15 cellular contexts compared by ENCODE assay signal in the genomic region with DNA sequence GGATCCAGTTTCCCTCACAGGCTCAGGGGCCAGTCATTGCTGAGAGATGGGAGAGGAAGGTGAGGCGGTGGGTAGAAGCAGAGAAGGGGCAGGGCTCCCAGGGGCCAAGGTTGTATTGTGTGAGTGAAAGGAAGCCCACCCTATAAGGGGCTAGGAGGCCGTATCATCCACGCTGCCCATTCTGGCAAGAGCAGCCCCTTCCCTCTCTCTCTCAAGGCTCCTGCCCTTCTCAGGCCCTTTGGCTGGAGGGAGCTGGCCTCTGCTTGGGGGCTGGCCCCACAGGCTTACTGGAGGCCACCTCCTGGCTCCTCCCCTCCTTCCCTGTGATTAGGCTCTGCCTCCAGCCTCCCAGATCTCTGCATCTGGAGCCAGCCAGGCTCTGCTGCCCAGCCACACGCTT. TPM values are rescaled to one million over a fixed set of nuclear protein-coding genes. Genes with fewer than 3 reads are reported as not detected.
DNase-seq lines count a peak whose midpoint lies in the region; ATAC-seq lines count a peak whose summit lies in the region.
"Had no signal": no experiment of that assay in that cellular context is flagged by ENCODE, and none has a peak within 500 bp of the region (broad histone marks: within the 10 kb centered on the region; RNA-seq: fewer than 3 reads in every experiment).

No MANE protein-coding gene starts in this region.

- peak; percentile 53 for DNase-seq in activated effector memory CD4-positive, alpha-beta T cell treated with anti-CD3 and anti-CD28 coated beads, Interleukin-2, amount 50 U/mL, for 16 hours
- no peak for DNase-seq in activated effector memory CD4-positive, alpha-beta T cell treated with Interleukin-2 at 50 U/mL for 16 hours
- DNase-seq in T-helper 17 cell: peak in 1 of 3 donors; percentile 1
- no peak for DNase-seq in effector memory CD8-positive, alpha-beta T cell
- DNase-seq in hippocampal formation (lab: John Stamatoyannopoulos, UW): no peak
- no peak for DNase-seq in NCI-H1694 (lab: John Stamatoyannopoulos, UW)
- DNase-seq: effector CD4-positive, alpha-beta T cell; HCEC 1CT; midbrain; NCI-H1436 treated with DMSO at 0.1 percent for 48 hours; NCI-H524; T-helper 9 cell had no signal

- H3K27me3 Mint-ChIP-seq in T-helper 17 cell: no peaks in the 10 kb centered on the region
- no peaks in the 10 kb centered on the region for H3K27me3 Mint-ChIP-seq in effector memory CD8-positive, alpha-beta T cell
- H3K27me3 Mint-ChIP-seq in stimulated activated memory B cell treated with anti-CD40 and anti-IgM and Interleukin-4, amounts not matched to agents 10 μg/mL and 1 μg/mL and 100 μg/mL, for 72 hours: no peaks in the 10 kb centered on the region

- H3K9me3 ChIP-seq in T-helper 17 cell (ENCODE audit: control insufficient read depth, low read length, poor library complexity, severe bottlenecking): no peaks in the 10 kb centered on the region

- no peaks in the 10 kb centered on the region for H3K9me3 Mint-ChIP-seq in effector memory CD8-positive, alpha-beta T cell
- no peaks in the 10 kb centered on the region for H3K9me3 Mint-ChIP-seq in stimulated activated memory B cell treated with anti-CD40 and anti-IgM and Interleukin-4, amounts not matched to agents 10 μg/mL and 1 μg/mL and 100 μg/mL, for 72 hours

- ATAC-seq in T-helper 17 cell: no peak
- no peak for ATAC-seq in effector memory CD8-positive, alpha-beta T cell (replicated peaks)
- ATAC-seq in stimulated activated memory B cell treated with anti-CD40 and anti-IgM and Interleukin-4, amounts not matched to agents 10 μg/mL and 1 μg/mL and 100 μg/mL, for 72 hours: no peak
- ATAC-seq in GM21786 (IDR thresholded peaks at IDR 0.05; ENCODE audit: unreplicated experiment): no peak

- no peaks in the 10 kb centered on the region for H3K36me3 Mint-ChIP-seq in T-helper 17 cell (ENCODE audit: low read depth)
- peaks cover 65% of the 10 kb centered on the region for H3K36me3 Mint-ChIP-seq in effector memory CD8-positive, alpha-beta T cell (ENCODE audit: insufficient read depth)
- no peaks in the 10 kb centered on the region for H3K36me3 Mint-ChIP-seq in stimulated activated memory B cell treated with anti-CD40 and anti-IgM and Interleukin-4, amounts not matched to agents 10 μg/mL and 1 μg/mL and 100 μg/mL, for 72 hours

- peaks cover 54% of the 10 kb centered on the region for H3K4me1 Mint-ChIP-seq in T-helper 17 cell
- H3K4me1 Mint-ChIP-seq in effector memory CD8-positive, alpha-beta T cell (ENCODE audit: low read depth in 2 of 2): peaks cover 84 to 88% of the 10 kb centered on the region in 2 donors
- H3K4me1 Mint-ChIP-seq in stimulated activated memory B cell treated with anti-CD40 and anti-IgM and Interleukin-4, amounts not matched to agents 10 μg/mL and 1 μg/mL and 100 μg/mL, for 72 hours: peaks cover 74% of the 10 kb centered on the region

- peak overlapping the region; percentile 47 for H3K27ac Mint-ChIP-seq in T-helper 17 cell
- H3K27ac Mint-ChIP-seq in effector memory CD8-positive, alpha-beta T cell: peak overlapping the region; percentile 96
- peak overlapping the region; percentile 35 for H3K27ac Mint-ChIP-seq in stimulated activated memory B cell treated with anti-CD40 and anti-IgM and Interleukin-4, amounts not matched to agents 10 μg/mL and 1 μg/mL and 100 μg/mL, for 72 hours

- peak overlapping the region; percentile 63 for H3K4me3 Mint-ChIP-seq in T-helper 17 cell
- H3K4me3 Mint-ChIP-seq in effector memory CD8-positive, alpha-beta T cell: peak overlapping the region; percentile 85 to 86
- no peak overlapping the region for H3K4me3 Mint-ChIP-seq in stimulated activated memory B cell treated with anti-CD40 and anti-IgM and Interleukin-4, amounts not matched to agents 10 μg/mL and 1 μg/mL and 100 μg/mL, for 72 hours

RNA-seq across cellular contexts. Expression of gene TBKBP1, which starts 7.6 kb away (rescaled TPM):
- total RNA-seq in T-helper 17 cell: 1 to 10 TPM; 2.4 to 2.6 TPM

RNA-seq across cellular contexts. Expression of gene TBX21, which starts 31.4 kb away (rescaled TPM):
- 1 to 10 TPM; 7.9 to 8.8 TPM for total RNA-seq in T-helper 17 cell
- total RNA-seq: fibroblast of villous mesenchyme had no signal

RNA-seq across cellular contexts. Expression of gene KPNB1, which starts 51.9 kb away (rescaled TPM):
- 100 to 1,000 TPM; 183 to 196 TPM for total RNA-seq in T-helper 17 cell

Comparison
In these comparisons a context has a peak if more than half of its experiments do, and no peak if none do; other contexts are left out.
1. H3K27ac Mint-ChIP-seq: peak in every context shown above with its lines; median percentile 96 in effector memory CD8-positive, alpha-beta T cell; 47 in T-helper 17 cell; 35 in stimulated activated memory B cell treated with anti-CD40 and anti-IgM and Interleukin-4, amounts not matched to agents 10 μg/mL and 1 μg/mL and 100 μg/mL, for 72 hours.